8 cellular contexts compared by ENCODE assay signal in the genomic region with DNA sequence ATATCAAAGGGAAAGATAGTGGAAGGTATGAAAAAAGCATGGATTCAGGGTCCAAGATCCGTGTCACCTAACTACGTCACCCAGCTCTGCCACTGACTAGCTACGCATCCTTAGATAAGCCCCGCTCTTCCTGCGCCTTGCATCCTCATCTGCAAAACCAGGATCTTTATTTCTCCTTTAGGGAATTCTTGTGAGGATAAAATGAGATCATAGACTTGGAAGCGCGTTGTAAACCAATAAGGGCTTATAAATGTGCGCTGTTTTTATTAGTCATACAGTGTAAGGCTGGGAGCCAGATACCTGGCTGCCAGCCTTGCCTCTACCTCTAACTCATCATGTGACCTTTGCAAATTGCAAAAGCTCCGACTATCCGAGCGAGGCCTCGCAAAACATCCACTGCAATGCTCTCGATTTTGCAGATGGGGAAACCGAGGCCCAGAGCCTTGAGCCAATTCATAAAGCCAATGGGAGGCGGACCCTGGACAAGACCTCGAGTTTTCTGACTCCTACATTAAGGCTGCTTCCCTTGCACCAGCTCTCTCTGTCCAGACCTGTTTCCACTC. TPM values are rescaled to one million over a fixed set of nuclear protein-coding genes. Genes with fewer than 3 reads are reported as not detected.
DNase-seq lines count a peak whose midpoint lies in the region; ATAC-seq and TF ChIP-seq lines count a peak whose summit lies in the region.

No MANE protein-coding gene starts in this region.

- peaks cover 57% of the 10 kb centered on the region for H3K4me1 Mint-ChIP-seq in stimulated activated naive CD8-positive, alpha-beta T cell treated with anti-CD3 and anti-CD28 coated beads, Interleukin-15, amount 100 ng/mL, for 72 hours

- H3K4me3 ChIP-seq in MM.1S (ENCODE audit: low read length) (peak overlapping the region; percentile 90), ascending aorta (peak overlapping the region; percentile 98 to 99), kidney epithelial cell (ENCODE audit: low read depth, low read length) (peak overlapping the region; percentile 81)

- H3K27me3 ChIP-seq in MM.1S (replicated peaks; ENCODE audit: insufficient read depth, low read length), result no peaks in the 10 kb centered on the region
- no peaks in the 10 kb centered on the region for H3K27me3 ChIP-seq in ascending aorta
- peaks cover 2% of the 10 kb centered on the region for H3K27me3 ChIP-seq in kidney epithelial cell (ENCODE audit: control insufficient read depth, insufficient read depth, low read length)

- DNase-seq in EL, result peak; percentile 68
- peak; percentile 16 for DNase-seq in MM.1S
- DNase-seq in ascending aorta (ENCODE audit: low spot score in 2 of 2), result no peak
- DNase-seq in kidney epithelial cell (ENCODE audit: low read depth), result no peak
- DNase-seq in stimulated activated naive CD8-positive, alpha-beta T cell treated with anti-CD3 and anti-CD28 coated beads, Interleukin-15, amount 100 ng/mL, for 72 hours, result peak in 1 of 2 donors; percentile 38
- no peak for DNase-seq in SKM-1 (lab: John Stamatoyannopoulos, UW; ENCODE audit: unreplicated experiment)
- no peak for DNase-seq in AML-193 (lab: John Stamatoyannopoulos, UW)

- ATAC-seq in stimulated activated naive CD8-positive, alpha-beta T cell treated with anti-CD3 and anti-CD28 coated beads, Interleukin-15, amount 100 ng/mL, for 72 hours, result peak; percentile 35
- no peak for ATAC-seq in HG03108 (IDR thresholded peaks at IDR 0.05; ENCODE audit: unreplicated experiment)

- peaks cover 38% of the 10 kb centered on the region for H3K4me1 ChIP-seq in MM.1S (ENCODE audit: low read length)
- H3K4me1 ChIP-seq in ascending aorta, result peaks cover 6 to 18% of the 10 kb centered on the region in 2 donors

- peaks cover 18 to 19% of the 10 kb centered on the region in 2 donors for H3K9me3 Mint-ChIP-seq in stimulated activated naive CD8-positive, alpha-beta T cell treated with anti-CD3 and anti-CD28 coated beads, Interleukin-15, amount 100 ng/mL, for 72 hours

- H3F3A ChIP-seq in MM.1S (ENCODE audit: insufficient read depth, low read length), result peaks cover 37% of the 10 kb centered on the region

- no peaks in the 10 kb centered on the region for H3K27me3 Mint-ChIP-seq in stimulated activated naive CD8-positive, alpha-beta T cell treated with anti-CD3 and anti-CD28 coated beads, Interleukin-15, amount 100 ng/mL, for 72 hours

- no peaks in the 10 kb centered on the region for H3K9me3 ChIP-seq in MM.1S (replicated peaks; ENCODE audit: insufficient read depth, low read length)
- H3K9me3 ChIP-seq in ascending aorta, result no peaks in the 10 kb centered on the region

- H3K27ac ChIP-seq in MM.1S (ENCODE audit: low read length) (peak overlapping the region; percentile 95), ascending aorta (peak overlapping the region; percentile 97 to 99)

- H3K36me3 ChIP-seq in MM.1S (replicated peaks; ENCODE audit: insufficient read depth, low read length) (peaks cover 9% of the 10 kb centered on the region; the same call in 1 of the 2 replicates), ascending aorta (peaks cover 23 to 32% of the 10 kb centered on the region in 2 donors), kidney epithelial cell (ENCODE audit: control insufficient read depth, insufficient read depth, low read length) (peaks cover 1% of the 10 kb centered on the region)

- H3K9me2 ChIP-seq in MM.1S (replicated peaks; ENCODE audit: insufficient read depth, low read length), result no peaks in the 10 kb centered on the region

- peak overlapping the region; percentile 61; the same call in 1 of the 2 replicates for H2AFZ ChIP-seq in MM.1S (ENCODE audit: low read length)

- H3K79me2 ChIP-seq in MM.1S (ENCODE audit: low read length), result peaks cover 51% of the 10 kb centered on the region

- peak overlapping the region; percentile 94 for H3K4me3 Mint-ChIP-seq in stimulated activated naive CD8-positive, alpha-beta T cell treated with anti-CD3 and anti-CD28 coated beads, Interleukin-15, amount 100 ng/mL, for 72 hours

- peak overlapping the region; percentile 91 for H3K4me2 ChIP-seq in MM.1S (ENCODE audit: low read depth, low read length)

- H4K20me1 ChIP-seq in MM.1S (ENCODE audit: insufficient read depth, low read length), result 0 out of 2 replicates have a peak, but pooled peaks cover 13% of the 10 kb centered on the region

- H3K27ac Mint-ChIP-seq in stimulated activated naive CD8-positive, alpha-beta T cell treated with anti-CD3 and anti-CD28 coated beads, Interleukin-15, amount 100 ng/mL, for 72 hours, result peak overlapping the region; percentile 95 to 98

- peak overlapping the region; percentile 96 for H3K9ac ChIP-seq in MM.1S (ENCODE audit: low read length)

- intact Hi-C loops in ascending aorta (cut with DNase I), result loop anchor here (1.0 to 5.0 kb wide), 4 partner anchors 64 to 1343 kb away; a partner anchor contains a TSS

- TF ChIP-seq CTCF in MM.1S (IDR thresholded peaks at IDR 0.05; ENCODE audit: low read length) (no peak), ascending aorta (IDR thresholded peaks at IDR 0.05) (no peak), kidney epithelial cell (IDR thresholded peaks at IDR 0.05; ENCODE audit: insufficient read depth, low read length, poor library complexity, severe bottlenecking) (no peak)

RNA-seq across cellular contexts. Expression of a gene that starts 0.8 kb away (rescaled TPM):
- total RNA-seq in ascending aorta (61.6 TPM), kidney epithelial cell (98.8 and 112 TPM in 2 replicates)

RNA-seq across cellular contexts. Expression of a gene that starts 8.3 kb away (rescaled TPM):
- 238 TPM for total RNA-seq in ascending aorta
- 64.5 and 82.0 TPM in 2 replicates for total RNA-seq in kidney epithelial cell

RNA-seq across cellular contexts. Expression of a gene that starts 18.6 kb away (rescaled TPM):
- total RNA-seq in ascending aorta, result 18.9 TPM
- total RNA-seq in kidney epithelial cell, result 597 and 616 TPM in 2 replicates

RNA-seq across cellular contexts. Expression of a gene that starts 38.3 kb away (rescaled TPM):
- total RNA-seq in ascending aorta (not detected), kidney epithelial cell (not detected in 2 replicates)

RNA-seq across cellular contexts. Expression of a gene that starts 46.3 kb away (rescaled TPM):
- total RNA-seq in ascending aorta, result 27.1 TPM
- 2.3 and 2.4 TPM in 2 replicates for total RNA-seq in kidney epithelial cell

Comparison
In these comparisons a context has a peak if more than half of its experiments do, and no peak if none do; other contexts are left out.
1. DNase-seq: peak in EL (single experiment) and MM.1S (single experiment); none in ascending aorta (0 of 2), kidney epithelial cell (single experiment), SKM-1 (single experiment) and AML-193 (0 of 2).
2. RNA of a gene that starts 18.6 kb away (total RNA-seq): 597 to 616 TPM in kidney epithelial cell; 18.9 TPM in ascending aorta (single experiment); every median in the first group is over 10 times any median in the second.
3. Peak in every context shown above with its lines, with median percentiles within 50 percentile points of each other: H3K4me3 ChIP-seq.